In the genomic region with DNA sequence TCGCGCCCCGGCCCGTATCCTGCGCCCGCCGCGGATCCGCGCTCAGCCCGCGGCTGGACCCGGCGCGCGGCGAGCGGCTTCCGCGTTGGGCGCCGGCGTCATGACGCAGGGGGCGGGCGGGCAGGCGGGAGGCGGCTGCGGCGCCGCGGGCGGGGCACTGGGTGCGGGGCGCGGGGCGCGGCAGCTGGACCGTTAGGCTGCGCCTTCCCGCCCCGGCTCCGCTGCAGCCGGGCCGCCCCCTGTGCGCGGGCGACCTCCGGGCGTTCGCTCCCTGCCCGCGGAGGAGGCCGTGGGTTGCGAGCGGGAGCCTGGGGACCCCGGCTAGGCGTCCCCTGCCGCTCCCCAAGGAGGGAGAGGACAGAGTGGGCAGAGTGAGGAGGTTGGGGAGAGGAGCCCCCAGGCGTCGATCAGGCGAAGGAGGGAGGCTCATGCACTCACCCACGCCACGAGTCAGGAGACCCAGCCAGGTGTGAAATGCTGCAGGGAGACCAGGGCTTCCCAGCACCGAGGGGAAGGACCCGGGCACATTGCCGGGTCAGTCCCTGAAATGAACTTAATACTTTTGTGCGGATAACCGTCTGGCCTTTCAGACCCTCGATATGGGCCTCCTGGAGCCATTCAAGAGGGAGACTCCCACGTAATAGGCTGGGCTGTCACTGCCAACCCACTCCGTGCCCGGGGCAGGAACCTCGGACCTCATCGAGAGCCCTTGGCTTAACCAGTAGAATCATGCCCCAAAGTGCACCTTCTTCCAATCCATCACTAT, we compare ENCODE assay signal across 8 cellular contexts. TPM values are rescaled to one million over a fixed set of nuclear protein-coding genes. Genes with fewer than 3 reads are reported as not detected.
DNase-seq lines count a peak whose midpoint lies in the region; ATAC-seq and TF ChIP-seq lines count a peak whose summit lies in the region.

Gene PIP4K2A, minus strand, starts transcription at position 55 of the 766 bp plus-strand sequence. CDS start 252 bp downstream, outside the sequence.

- H3K4me2 ChIP-seq in DOHH2 (ENCODE audit: low read length): peak within 1 kb of the TSS; percentile 91

- H3K4me1 Mint-ChIP-seq in type B pancreatic cell (ENCODE audit: unreplicated experiment): peaks cover 6% of the 10 kb centered on the region

- H3K9me3 Mint-ChIP-seq in type B pancreatic cell: no peaks in the 10 kb centered on the region

- ATAC-seq in GM21390 (IDR thresholded peaks at IDR 0.05; ENCODE audit: unreplicated experiment) (peak; percentile 72), left cardiac atrium (peak; percentile 91 to 94)

- H3K4me3 Mint-ChIP-seq in type B pancreatic cell: peak within 1 kb of the TSS; percentile 87

- no peaks in the 10 kb centered on the region for H3K36me3 Mint-ChIP-seq in type B pancreatic cell

- peak within 1 kb of the TSS; percentile 93 for H3K4me3 ChIP-seq in DOHH2 (ENCODE audit: low read length)
- peak within 1 kb of the TSS; percentile 100 for H3K4me3 ChIP-seq in HUES6 (ENCODE audit: low read depth, low read length)

- H3K27ac Mint-ChIP-seq in type B pancreatic cell: peak within 1 kb of the TSS; percentile 41

- H3K27ac ChIP-seq in DOHH2 (ENCODE audit: low read depth, low read length) (peak within 1 kb of the TSS; percentile 61), HUES6 (ENCODE audit: low read depth, low read length) (no peak within 1 kb of the TSS)

- peaks cover 3% of the 10 kb centered on the region; the same call in 1 of the 2 replicates for H3F3A ChIP-seq in DOHH2 (ENCODE audit: control insufficient read depth, insufficient read depth)

- intact Hi-C loops in T-helper 1 cell treated with Interleukin-12 subunit alpha and Interleukin-12 subunit beta and Interleukin-4 antibody, amounts not matched to agents 30 ng/mL and 1 ng/mL, for 36 hours (cut with micrococcal nuclease): loop anchor here (1.0 to 10.0 kb wide), 13 partner anchors 32 to 723 kb away; partner anchors contain the start of genes COMMD3, DNAJC1, MSRB2 and OTUD1
- intact Hi-C loops in left cardiac atrium (cut with DNase I) (loop anchor here in 1 of 2 donors (5.0 kb wide), 1 partner anchor 92 kb away; no protein-coding TSS in a partner anchor), posterior vena cava (cut with DNase I) (no loop called here)

- H3K27me3 ChIP-seq in DOHH2 (ENCODE audit: control insufficient read depth, low read length) (peaks cover 7% of the 10 kb centered on the region), HUES6 (ENCODE audit: control insufficient read depth, insufficient read depth, low read length) (peaks cover 8% of the 10 kb centered on the region)

- DNase-seq in amniotic epithelial cell (ENCODE audit: low read depth) (peak; percentile 58), left cardiac atrium (peak; percentile 82), posterior vena cava (ENCODE audit: low spot score) (peak; percentile 91), type B pancreatic cell (ENCODE audit: extremely low spot score, unreplicated experiment) (peak; percentile 77)

- H3K36me3 ChIP-seq in DOHH2 (ENCODE audit: control insufficient read depth, low read length) (0 out of 2 replicates have a peak, but pooled peaks cover 3% of the 10 kb centered on the region), HUES6 (ENCODE audit: control insufficient read depth, insufficient read depth, low read length) (no peaks in the 10 kb centered on the region)

- peaks cover 18% of the 10 kb centered on the region for H4K20me1 ChIP-seq in DOHH2 (ENCODE audit: control insufficient read depth, insufficient read depth, low read depth, low read length)

- H3K9ac ChIP-seq in HUES6 (ENCODE audit: low read length): peak within 1 kb of the TSS; percentile 86

- no peak for TF ChIP-seq CTCF in DOHH2 (IDR thresholded peaks at IDR 0.05; ENCODE audit: low read depth, low read length, poor library complexity, severe bottlenecking)
- TF ChIP-seq CTCF in type B pancreatic cell (conservative IDR thresholded peaks at IDR 0.05): no peak

- H3K9me2 ChIP-seq in DOHH2 (replicated peaks; ENCODE audit: control insufficient read depth, low read length): no peaks in the 10 kb centered on the region

- peaks cover 44% of the 10 kb centered on the region for H3K79me2 ChIP-seq in DOHH2 (ENCODE audit: control insufficient read depth, low read length)

- peaks cover 11% of the 10 kb centered on the region for H3K27me3 Mint-ChIP-seq in type B pancreatic cell

- H3K9me3 ChIP-seq in DOHH2 (ENCODE audit: control insufficient read depth, insufficient read depth, low read length) (no peaks in the 10 kb centered on the region), HUES6 (ENCODE audit: control insufficient read depth, insufficient read depth, low read depth, low read length) (no peaks in the 10 kb centered on the region)

- peaks cover 41% of the 10 kb centered on the region for H3K4me1 ChIP-seq in DOHH2 (ENCODE audit: control insufficient read depth, low read length)
- H3K4me1 ChIP-seq in HUES6 (ENCODE audit: control insufficient read depth, insufficient read depth, low read length): peaks cover 16% of the 10 kb centered on the region

RNA-seq across cellular contexts. Expression of gene PIP4K2A, which starts in this region (rescaled TPM):
- 147 and 152 TPM in 2 replicates for total RNA-seq in T-helper 1 cell treated with Interleukin-12 subunit alpha and Interleukin-12 subunit beta and Interleukin-4 antibody, amounts not matched to agents 30 ng/mL and 1 ng/mL, for 36 hours
- 10 to 100 TPM; 21.1 to 24.5 TPM for total RNA-seq in left cardiac atrium
- total RNA-seq in posterior vena cava: 10 to 100 TPM; 64.6 to 77.6 TPM
- 15.7 and 26.3 TPM in 2 replicates for total RNA-seq in type B pancreatic cell (ENCODE audit: low replicate concordance)
